ENCODE assay signal across 13 cellular contexts in genomic region chr3:165837801-165838200, GRCh38. TPM values are rescaled to one million over a fixed set of nuclear protein-coding genes. Genes with fewer than 3 reads are reported as not detected.
A peak's percentile ranks its signal among the peaks of the same experiment; 100 is the strongest.
DNase-seq lines count a peak whose midpoint lies in the region; ATAC-seq, FAIRE-seq and TF ChIP-seq lines count a peak whose summit lies in the region.
"Had no signal": no experiment of that assay in that cellular context is flagged by ENCODE, and none has a peak within 500 bp of the region (broad histone marks: within the 10 kb centered on the region; RNA-seq: fewer than 3 reads in every experiment).

No MANE protein-coding gene starts in this region.

- SMC1A ChIA-PET in GM12878 (lab: Charles Lee; ENCODE audit: uncharacterized antibody, unreplicated experiment): interaction anchor here (0.5 to 4.3 kb wide), 17 partner anchors 8 to 335 kb away, joined by 3 to 55 read pairs (median 5); no protein-coding TSS in a partner anchor

- H3K27me3 Mint-ChIP-seq in nephron progenitor cell (ENCODE audit: low read depth, poor library complexity): no peaks in the 10 kb centered on the region
- H3K27me3 Mint-ChIP-seq in CD4-positive, alpha-beta memory T cell: no peaks in the 10 kb centered on the region
- H3K27me3 Mint-ChIP-seq in Calu3 (ENCODE audit: unreplicated experiment): no peaks in the 10 kb centered on the region

- H3K9me3 Mint-ChIP-seq in nephron progenitor cell: no peaks in the 10 kb centered on the region
- peaks cover 0 to 4% (median under 1%) of the 10 kb centered on the region in 8 donors for H3K9me3 Mint-ChIP-seq in CD4-positive, alpha-beta memory T cell
- H3K9me3 Mint-ChIP-seq in Calu3 (ENCODE audit: low read depth, unreplicated experiment): no peaks in the 10 kb centered on the region

- H4K20me1 ChIP-seq in Loucy (ENCODE audit: insufficient read depth, low read length, poor library complexity, severe bottlenecking): no peaks in the 10 kb centered on the region
- H4K20me1 ChIP-seq in GM12878 (ENCODE audit: control insufficient read depth, insufficient read depth): no peaks in the 10 kb centered on the region

- in situ Hi-C loops in GM12878 (cut with MboI): no loop called here

- H3K9me3 ChIP-seq in A549 (no peaks in the 10 kb centered on the region), Loucy (ENCODE audit: insufficient read depth, low read depth, low read length) (no peaks in the 10 kb centered on the region), GM12878 (replicated peaks; ENCODE audit: control insufficient read depth, insufficient read depth, low read length) (no peaks in the 10 kb centered on the region)
- H3K9me3 ChIP-seq in CD4-positive, alpha-beta memory T cell (ENCODE audit: control insufficient read depth in 1 of 2, low read length in 2 of 2): no peaks in the 10 kb centered on the region

- no peak overlapping the region for H3K4me3 ChIP-seq in A549
- peak overlapping the region; percentile 36 for H3K4me3 ChIP-seq in Loucy (ENCODE audit: low read length, poor library complexity, severe bottlenecking)
- no peak overlapping the region for H3K4me3 ChIP-seq in GM12878
- no peak overlapping the region for H3K4me3 ChIP-seq in CD4-positive, alpha-beta memory T cell (ENCODE audit: low read length in 2 of 2)

- peak overlapping the region; percentile 72; the same call in 2 of the 3 replicates for H3K4me2 ChIP-seq in A549
- H3K4me2 ChIP-seq in Loucy (ENCODE audit: low read depth, low read length, poor library complexity, severe bottlenecking): peak overlapping the region; percentile 38
- no peak overlapping the region for H3K4me2 ChIP-seq in GM12878 (ENCODE audit: control insufficient read depth, insufficient read depth)

- H3K79me2 ChIP-seq in Loucy (ENCODE audit: insufficient read depth, low read length) (no peaks in the 10 kb centered on the region), GM12878 (ENCODE audit: control insufficient read depth, insufficient read depth, low read length) (no peaks in the 10 kb centered on the region)

- no peaks in the 10 kb centered on the region for H3K36me3 ChIP-seq in Loucy (ENCODE audit: insufficient read depth, low read length)
- no peaks in the 10 kb centered on the region for H3K36me3 ChIP-seq in GM12878 (ENCODE audit: control insufficient read depth in 2 of 2, insufficient read depth in 2 of 2, low read length in 1 of 2)
- no peaks in the 10 kb centered on the region for H3K36me3 ChIP-seq in CD4-positive, alpha-beta memory T cell (ENCODE audit: insufficient read depth, low read length)

- H3K4me1 Mint-ChIP-seq in nephron progenitor cell (peaks cover 27% of the 10 kb centered on the region), Calu3 (ENCODE audit: low read depth, unreplicated experiment) (no peaks in the 10 kb centered on the region)
- no peaks in the 10 kb centered on the region for H3K4me1 Mint-ChIP-seq in CD4-positive, alpha-beta memory T cell

- H3K4me1 ChIP-seq in A549: 0 out of 3 replicates have a peak, but pooled peaks cover 3% of the 10 kb centered on the region
- H3K4me1 ChIP-seq in Loucy (ENCODE audit: insufficient read depth, low read length, poor library complexity, severe bottlenecking): peaks cover 29% of the 10 kb centered on the region
- no peaks in the 10 kb centered on the region for H3K4me1 ChIP-seq in GM12878 (ENCODE audit: control insufficient read depth, insufficient read depth, low read length)
- H3K4me1 ChIP-seq in CD4-positive, alpha-beta memory T cell (ENCODE audit: insufficient read depth, low read length): no peaks in the 10 kb centered on the region

- POLR2A ChIA-PET in A549 (lab: Yijun Ruan, JAX): no interaction called here
- POLR2A ChIA-PET in GM12878 (lab: Charles Lee): interaction anchor here (0.5 to 1.6 kb wide), 8 partner anchors 8 to 30 kb away, joined by 3 to 7 read pairs (median 4); no protein-coding TSS in a partner anchor
- POLR2A ChIA-PET in CD4-positive, alpha-beta memory T cell (lab: Charles Lee; ENCODE audit: partially characterized antibody): no interaction called here

- H3K4me3 Mint-ChIP-seq in nephron progenitor cell: peak overlapping the region; percentile 45
- H3K4me3 Mint-ChIP-seq in CD4-positive, alpha-beta memory T cell: no peak overlapping the region
- H3K4me3 Mint-ChIP-seq in Calu3 (ENCODE audit: low read depth, unreplicated experiment): no peak overlapping the region

- FAIRE-seq in A549 (lab: Jason Lieb, UNC): no peak
- FAIRE-seq in GM12878 (lab: Jason Lieb, UNC): no peak

- no peak for ATAC-seq in A549
- ATAC-seq in GM12878: peak; percentile 24
- ATAC-seq in GM21825 (IDR thresholded peaks at IDR 0.05; ENCODE audit: unreplicated experiment): no peak

- no peaks in the 10 kb centered on the region for H3F3A ChIP-seq in Loucy (ENCODE audit: low read depth)

- CTCF ChIA-PET in A549 (lab: Yijun Ruan, JAX): no interaction called here
- CTCF ChIA-PET in GM12878 (lab: Yijun Ruan, JAX): interaction anchor here (0.5 to 2.0 kb wide), 5 partner anchors 12 to 36 kb away, joined by 3 to 4 read pairs (median 3); no protein-coding TSS in a partner anchor
- CTCF ChIA-PET in CD4-positive, alpha-beta memory T cell (lab: Charles Lee; ENCODE audit: partially characterized antibody): interaction anchor here (1.7 kb wide), 1 partner anchor 18 kb away, joined by 3 read pairs; no protein-coding TSS in a partner anchor
- CTCF ChIA-PET in Calu3 (lab: Charles Lee): interaction anchor here (1.1 kb wide), 1 partner anchor 498 kb away, joined by 3 read pairs; no protein-coding TSS in a partner anchor

- H3K27ac Mint-ChIP-seq in nephron progenitor cell: no peak overlapping the region
- no peak overlapping the region for H3K27ac Mint-ChIP-seq in CD4-positive, alpha-beta memory T cell
- no peak overlapping the region for H3K27ac Mint-ChIP-seq in Calu3 (ENCODE audit: unreplicated experiment)

- no peak overlapping the region for H3K9ac ChIP-seq in Loucy (ENCODE audit: low read depth, low read length, poor library complexity, severe bottlenecking)
- H3K9ac ChIP-seq in GM12878 (ENCODE audit: control insufficient read depth, insufficient read depth, low read length): no peak overlapping the region

- DNase-seq in A549 (ENCODE audit: low read depth in 1 of 2, low spot score in 1 of 2): no peak
- no peak for DNase-seq in GM12878 (ENCODE audit: low read depth, low spot score)
- DNase-seq in nephron progenitor cell: no peak
- no peak for DNase-seq in CD4-positive, alpha-beta memory T cell
- no peak for DNase-seq in Calu3
- no peak for DNase-seq in AG08396 (ENCODE audit: low spot score)
- DNase-seq: DMS79, NCI-H1694 treated with DMSO at 0.1 percent for 48 hours, NCI-H2107, NCI-H2227 treated with DMSO at 0.1 percent for 48 hours, SIG-M5 had no signal

- intact Hi-C loops in GM12878 (cut with micrococcal nuclease; ENCODE audit: unreplicated experiment): no loop called here
- intact Hi-C loops in CD4-positive, alpha-beta memory T cell (cut with micrococcal nuclease): no loop called here
- intact Hi-C loops in Calu3 (cut with micrococcal nuclease; ENCODE audit: unreplicated experiment): loop anchor here (10.0 kb wide), 1 partner anchor 583 kb away; no protein-coding TSS in a partner anchor

- no peak for TF ChIP-seq EP300 in A549 (IDR thresholded peaks at IDR 0.05)
- TF ChIP-seq EP300 in GM12878 (IDR thresholded peaks at IDR 0.05; ENCODE audit: borderline replicate concordance in 1 of 2, control insufficient read depth in 1 of 2, low read depth in 2 of 2, low read length in 2 of 2): no peak

- TF ChIP-seq RAD21 in A549 (conservative IDR thresholded peaks at IDR 0.05 in 1 of 2, IDR thresholded peaks at IDR 0.05 in 1 of 2) (no peak), GM12878 (IDR thresholded peaks at IDR 0.05; ENCODE audit: insufficient read depth, low read depth, low read length) (no peak)

- TF ChIP-seq CTCF in A549 (IDR thresholded peaks at IDR 0.05) (no peak), Loucy (conservative IDR thresholded peaks at IDR 0.05; ENCODE audit: low read length) (no peak), GM12878 (IDR thresholded peaks at IDR 0.05 in 2 of 3, conservative IDR thresholded peaks at IDR 0.05 in 1 of 3; ENCODE audit: control insufficient read depth in 2 of 3, extremely low read depth in 1 of 3, insufficient read depth in 1 of 3, low read depth in 3 of 3, low read length in 3 of 3) (no peak), nephron progenitor cell (IDR thresholded peaks at IDR 0.05) (no peak), Calu3 (IDR thresholded peaks at IDR 0.05; ENCODE audit: unreplicated experiment) (no peak)

- H3K36me3 Mint-ChIP-seq in nephron progenitor cell (ENCODE audit: low read depth) (no peaks in the 10 kb centered on the region), Calu3 (ENCODE audit: insufficient read depth, unreplicated experiment) (no peaks in the 10 kb centered on the region)
- no peaks in the 10 kb centered on the region for H3K36me3 Mint-ChIP-seq in CD4-positive, alpha-beta memory T cell

- BruUV-seq in GM12878 (replicated peaks; lab: Mats Ljungman, UMichigan) (no TSS peak), Calu3 (replicated peaks; lab: Mats Ljungman, UMichigan) (no TSS peak)

- TF ChIP-seq POLR2A in A549 (IDR thresholded peaks at IDR 0.05; ENCODE audit: low read length) (no peak), GM12878 (IDR thresholded peaks at IDR 0.05; ENCODE audit: low read depth, low read length) (no peak)

- RAD21 ChIA-PET in GM12878 (lab: Charles Lee; ENCODE audit: unreplicated experiment): interaction anchor here (0.9 to 4.6 kb wide), 19 partner anchors 8 to 553 kb away, joined by 3 to 87 read pairs (median 4); no protein-coding TSS in a partner anchor

- no peak overlapping the region for H2AFZ ChIP-seq in Loucy (ENCODE audit: low read length)
- no peak overlapping the region for H2AFZ ChIP-seq in GM12878 (ENCODE audit: control insufficient read depth, low read depth, low read length)

- WGBS in A549 (ENCODE audit: missing lambda C conversion rate): 88% methylated on average over 1 of the region's 1 CpG
- WGBS in GM12878 (ENCODE audit: insufficient coverage, insufficient replicate concordance, low lambda C conversion rate, missing lambda C conversion rate): 3% methylated on average over 1 of the region's 1 CpG

- H3K9me2 ChIP-seq in Loucy (replicated peaks; ENCODE audit: low read depth, low read length): no peaks in the 10 kb centered on the region

- no peak overlapping the region for H3K27ac ChIP-seq in A549
- no peak overlapping the region for H3K27ac ChIP-seq in GM12878 (ENCODE audit: control insufficient read depth, insufficient read depth)
- no peak overlapping the region for H3K27ac ChIP-seq in CD4-positive, alpha-beta memory T cell (ENCODE audit: low read depth, low read length)

- H3K27me3 ChIP-seq in Loucy (ENCODE audit: insufficient read depth, low read length, poor library complexity, severe bottlenecking) (peaks cover 4% of the 10 kb centered on the region), GM12878 (replicated peaks in 1 of 2; ENCODE audit: control insufficient read depth in 2 of 2, insufficient read depth in 2 of 2, low read length in 1 of 2) (no peaks in the 10 kb centered on the region)
- no peaks in the 10 kb centered on the region for H3K27me3 ChIP-seq in CD4-positive, alpha-beta memory T cell (ENCODE audit: insufficient read depth, low read length)

RNA-seq across cellular contexts. Expression of gene BCHE, which starts 0.6 kb away (rescaled TPM):
- 4.7 and 5.5 TPM in 2 replicates for polyA plus RNA-seq in A549 (2011; rRNA removed)
- polyA plus RNA-seq in A549 (2012; cell fraction: cytosol; rRNA removed): 0.19 and 0.25 TPM in 2 replicates
- polyA plus RNA-seq in A549 (2012; cell fraction: nucleus; rRNA removed): 0.12 and 0.26 TPM in 2 replicates
- polyA plus RNA-seq in A549 (2017; fragmentation: RNase III; extraction: RNeasy Plus Mini Kit Qiagen cat#74134 plus additional on column Dnase treatment): 2.1 to 2.8 TPM (median 2.6 TPM) in 3 replicates
- polyA minus RNA-seq in A549 (2011; rRNA and poly(A)+ RNA removed): 0.83 and 1.8 TPM in 2 replicates
- total RNA-seq in GM12878 (2013; cell fraction: nucleolus; rRNA removed): 301 and 307 TPM in 2 replicates
- 18.2 and 22.6 TPM in 2 replicates for total RNA-seq in GM12878 (2014; rRNA removed)
- 29.3 and 32.4 TPM in 2 replicates for total RNA-seq in GM12878 (2014; rRNA removed; fragmentation: Illumina TruSeq; extraction: Trizol)
- total RNA-seq in GM12878 (2021): 16.3 and 16.8 TPM in 2 replicates
- polyA plus RNA-seq in GM12878 (2011; ENCODE audit: low read depth): 0.49 TPM
- polyA plus RNA-seq in GM12878 (2011; rRNA removed): 233 and 435 TPM in 2 replicates
- 73.1 and 90.3 TPM in 2 replicates for polyA plus RNA-seq in GM12878 (2011; cell fraction: cytosol; rRNA removed)
- 83.6 and 115 TPM in 2 replicates for polyA plus RNA-seq in GM12878 (2011; cell fraction: nucleus; rRNA removed)
- 0.27 and 0.36 TPM in 2 replicates for polyA plus RNA-seq in GM12878 (2012)
- polyA plus RNA-seq in GM12878 (2014; fragmentation: Illumina TruSeq; extraction: Trizol): 33.1 and 43.5 TPM in 2 replicates
- 10 to 100 TPM; 36.0 to 54.5 TPM for polyA plus RNA-seq in GM12878 (2014; fragmentation: Nextera tagmentation; extraction: Ambion mirVana)
- polyA plus RNA-seq in GM12878 (2014; rRNA removed): 12.6 and 17.3 TPM in 2 replicates
- polyA plus RNA-seq in GM12878 (2016; fragmentation: Nextera tagmentation; extraction: Ambion mirVana): 10 to 100 TPM; 26.5 to 29.3 TPM
- 148 and 163 TPM in 2 replicates for polyA minus RNA-seq in GM12878 (2011; rRNA and poly(A)+ RNA removed)
- 35.0 and 39.0 TPM in 2 replicates for polyA minus RNA-seq in GM12878 (2011; cell fraction: cytosol; rRNA and poly(A)+ RNA removed)
- 172 and 176 TPM in 2 replicates for polyA minus RNA-seq in GM12878 (2011; cell fraction: nucleus; rRNA and poly(A)+ RNA removed)
- not detected for total RNA-seq in CD4-positive, alpha-beta memory T cell
- not detected for polyA plus RNA-seq in CD4-positive, alpha-beta memory T cell
- 1.3 TPM in 2 replicates for total RNA-seq in Calu3 (2022)
